9 cellular contexts compared by ENCODE assay signal in genomic region chr12:56257071-56257470, GRCh38. TPM values are rescaled to one million over a fixed set of nuclear protein-coding genes. Genes with fewer than 3 reads are reported as not detected.
DNase-seq lines count a peak whose midpoint lies in the region; ATAC-seq, FAIRE-seq and TF ChIP-seq lines count a peak whose summit lies in the region.
"Had no signal": no experiment of that assay in that cellular context is flagged by ENCODE, and none has a peak within 500 bp of the region (broad histone marks: within the 10 kb centered on the region; RNA-seq: fewer than 3 reads in every experiment).

No MANE protein-coding gene starts in this region.

- H3K4me3 ChIP-seq in bronchial epithelial cell (ENCODE audit: low read depth, low read length): peak overlapping the region; percentile 72
- H3K4me3 ChIP-seq in muscle layer of duodenum (ENCODE audit: low read depth in 1 of 2, low read length in 2 of 2): peak overlapping the region; percentile 83 to 89

- H3K27ac Mint-ChIP-seq in stimulated activated naive CD8-positive, alpha-beta T cell treated with anti-CD3 and anti-CD28 coated beads, Interleukin-15, Interleukin-2, amounts not matched to agents 100 ng/mL and 50 ng/mL, for 24 hours: no peak overlapping the region

- peak overlapping the region; percentile 88 for H3K4me3 Mint-ChIP-seq in stimulated activated naive CD8-positive, alpha-beta T cell treated with anti-CD3 and anti-CD28 coated beads, Interleukin-15, Interleukin-2, amounts not matched to agents 100 ng/mL and 50 ng/mL, for 24 hours

- H3K27me3 Mint-ChIP-seq in stimulated activated naive CD8-positive, alpha-beta T cell treated with anti-CD3 and anti-CD28 coated beads, Interleukin-15, Interleukin-2, amounts not matched to agents 100 ng/mL and 50 ng/mL, for 24 hours: no peaks in the 10 kb centered on the region

- no peak for FAIRE-seq in bronchial epithelial cell (lab: Jason Lieb, UNC)

- peaks cover 31% of the 10 kb centered on the region for H3K36me3 ChIP-seq in bronchial epithelial cell (ENCODE audit: control insufficient read depth, insufficient read depth, low read length)
- H3K36me3 ChIP-seq in muscle layer of duodenum (ENCODE audit: control insufficient read depth in 1 of 2, insufficient read depth in 2 of 2, low read length in 2 of 2): peaks cover 30 to 37% of the 10 kb centered on the region in 2 donors

- H3K27me3 ChIP-seq in bronchial epithelial cell (ENCODE audit: control insufficient read depth, insufficient read depth, low read length): no peaks in the 10 kb centered on the region
- H3K27me3 ChIP-seq in muscle layer of duodenum (ENCODE audit: low read depth, low read length): no peaks in the 10 kb centered on the region

- no peaks in the 10 kb centered on the region for H3K9me3 ChIP-seq in muscle layer of duodenum (ENCODE audit: control insufficient read depth in 1 of 2, low read length in 2 of 2)

- no peak overlapping the region for H3K27ac ChIP-seq in muscle layer of duodenum (ENCODE audit: low read length)

- ATAC-seq in stimulated activated naive CD8-positive, alpha-beta T cell treated with anti-CD3 and anti-CD28 coated beads, Interleukin-15, Interleukin-2, amounts not matched to agents 100 U/mL and 50 U/mL, for 24 hours: no peak
- ATAC-seq in GM19395 (IDR thresholded peaks at IDR 0.05; ENCODE audit: unreplicated experiment): no peak
- ATAC-seq in HG02623 (IDR thresholded peaks at IDR 0.05; ENCODE audit: unreplicated experiment): no peak

- no peak for TF ChIP-seq CTCF in bronchial epithelial cell (IDR thresholded peaks at IDR 0.05; ENCODE audit: insufficient read depth, low read length, severe bottlenecking)

- H3K4me1 ChIP-seq in muscle layer of duodenum (ENCODE audit: control insufficient read depth in 1 of 2, insufficient read depth in 2 of 2, low read length in 2 of 2): peaks cover 12 to 22% of the 10 kb centered on the region in 2 donors

- peaks cover 20% of the 10 kb centered on the region for H3K4me1 Mint-ChIP-seq in stimulated activated naive CD8-positive, alpha-beta T cell treated with anti-CD3 and anti-CD28 coated beads, Interleukin-15, Interleukin-2, amounts not matched to agents 100 ng/mL and 50 ng/mL, for 24 hours (ENCODE audit: low read depth)

- no peaks in the 10 kb centered on the region for H3K9me3 Mint-ChIP-seq in stimulated activated naive CD8-positive, alpha-beta T cell treated with anti-CD3 and anti-CD28 coated beads, Interleukin-15, Interleukin-2, amounts not matched to agents 100 ng/mL and 50 ng/mL, for 24 hours

- H3K36me3 Mint-ChIP-seq in stimulated activated naive CD8-positive, alpha-beta T cell treated with anti-CD3 and anti-CD28 coated beads, Interleukin-15, Interleukin-2, amounts not matched to agents 100 ng/mL and 50 ng/mL, for 24 hours (ENCODE audit: low read depth): peaks cover 36% of the 10 kb centered on the region

- no peak for DNase-seq in stimulated activated naive CD8-positive, alpha-beta T cell treated with anti-CD3 and anti-CD28 coated beads, Interleukin-15, Interleukin-2, amounts not matched to agents 100 U/mL and 50 U/mL, for 24 hours
- DNase-seq in bronchial epithelial cell (ENCODE audit: low read depth): no peak
- no peak for DNase-seq in NCI-H524 treated with DMSO at 0.1 percent for 48 hours (lab: John Stamatoyannopoulos, UW)
- DNase-seq in NCI-H82 (lab: John Stamatoyannopoulos, UW): no peak
- DNase-seq: GDM1 had no signal

RNA-seq across cellular contexts. Expression of gene ANKRD52, which starts 1.1 kb away (rescaled TPM):
- 6.8 and 11.3 TPM in 2 replicates for total RNA-seq in bronchial epithelial cell

RNA-seq across cellular contexts. Expression of gene COQ10A, which starts 9.7 kb away (rescaled TPM):
- 2.7 and 5.3 TPM in 2 replicates for total RNA-seq in bronchial epithelial cell

RNA-seq across cellular contexts. Expression of gene SLC39A5, which starts 27.2 kb away (rescaled TPM):
- 0.13 and 0.26 TPM in 2 replicates for total RNA-seq in bronchial epithelial cell

RNA-seq across cellular contexts. Expression of gene NABP2, which starts 32.9 kb away (rescaled TPM):
- 25.3 and 40.5 TPM in 2 replicates for total RNA-seq in bronchial epithelial cell

RNA-seq across cellular contexts. Expression of gene RNF41, which starts 35.3 kb away (rescaled TPM):
- 102 and 158 TPM in 2 replicates for total RNA-seq in bronchial epithelial cell
